9 cellular contexts compared by ENCODE assay signal in genomic region chr9:92481029-92481633, GRCh38. TPM values are rescaled to one million over a fixed set of nuclear protein-coding genes. Genes with fewer than 3 reads are reported as not detected.
DNase-seq lines count a peak whose midpoint lies in the region; ATAC-seq, FAIRE-seq and TF ChIP-seq lines count a peak whose summit lies in the region.
"Had no signal": no experiment of that assay in that cellular context is flagged by ENCODE, and none has a peak within 500 bp of the region (broad histone marks: within the 10 kb centered on the region; RNA-seq: fewer than 3 reads in every experiment).

No MANE protein-coding gene starts in this region.

- H3F3A ChIP-seq in PC-9 (ENCODE audit: insufficient read depth, low read depth), result no peaks in the 10 kb centered on the region

- intact Hi-C loops in PC-9 (cut with micrococcal nuclease; ENCODE audit: unreplicated experiment), result loop anchor here (2.0 kb wide), 1 partner anchor 26 kb away; no protein-coding TSS in a partner anchor

- H3K9me3 ChIP-seq in PC-9 (ENCODE audit: insufficient read depth, low read depth) (no peaks in the 10 kb centered on the region), gastroesophageal sphincter (no peaks in the 10 kb centered on the region)

- no peak for TF ChIP-seq EP300 in gastroesophageal sphincter (IDR thresholded peaks at IDR 0.05)

- H2AFZ ChIP-seq in PC-9, result peak overlapping the region; percentile 7; the same call in 1 of the 2 replicates

- CTCF ChIA-PET in PC-9 (lab: Charles Lee), result no interaction called here

- TF ChIP-seq CTCF in PC-9 (conservative IDR thresholded peaks at IDR 0.05), result no peak
- no peak for TF ChIP-seq CTCF in gastroesophageal sphincter (IDR thresholded peaks at IDR 0.05)

- 10 to 22% methylated on average over 2 of the region's 2 CpGs for WGBS in gastroesophageal sphincter (ENCODE audit: low coverage in 1 of 2), 2 donors

- no peak overlapping the region for H3K4me3 ChIP-seq in PC-9
- peak overlapping the region in 1 of 2 donors; percentile 4 for H3K4me3 ChIP-seq in gastroesophageal sphincter

- H3K36me3 Mint-ChIP-seq in stimulated activated naive B cell treated with anti-CD40 and anti-IgM and Interleukin-4, amounts not matched to agents 10 μg/mL and 1 μg/mL and 100 μg/mL, for 72 hours, result peaks cover 0 to 3% of the 10 kb centered on the region in 2 donors
- no peaks in the 10 kb centered on the region for H3K36me3 Mint-ChIP-seq in immature natural killer cell

- H3K36me3 ChIP-seq in PC-9 (ENCODE audit: low read depth) (no peaks in the 10 kb centered on the region), gastroesophageal sphincter (no peaks in the 10 kb centered on the region)

- H3K9me2 ChIP-seq in PC-9 (ENCODE audit: insufficient read depth), result no peaks in the 10 kb centered on the region

- peak in 1 of 2 experiments; percentile 71 for DNase-seq in PC-9
- DNase-seq in stimulated activated naive B cell treated with anti-CD40 and anti-IgM and Interleukin-4, amounts not matched to agents 10 μg/mL and 1 μg/mL and 100 μg/mL, for 72 hours, result no peak
- no peak for DNase-seq in RCC 7860 (ENCODE audit: low spot score)
- DNase-seq in NCI-H510A treated with DMSO at 0.1 percent for 48 hours (lab: John Stamatoyannopoulos, UW), result no peak
- no peak for DNase-seq in midbrain (lab: John Stamatoyannopoulos, UW)
- no peak for DNase-seq in immature natural killer cell
- DNase-seq: NCI-H2081 treated with DMSO at 0.1 percent for 48 hours had no signal

- ATAC-seq in GM21529 (IDR thresholded peaks at IDR 0.05; ENCODE audit: unreplicated experiment) (peak; percentile 69), gastroesophageal sphincter (no peak)
- ATAC-seq in stimulated activated naive B cell treated with anti-CD40 and anti-IgM and Interleukin-4, amounts not matched to agents 10 μg/mL and 1 μg/mL and 100 μg/mL, for 72 hours (replicated peaks), result peak; percentile 41 to 66

- no peaks in the 10 kb centered on the region for H3K27me3 Mint-ChIP-seq in stimulated activated naive B cell treated with anti-CD40 and anti-IgM and Interleukin-4, amounts not matched to agents 10 μg/mL and 1 μg/mL and 100 μg/mL, for 72 hours
- H3K27me3 Mint-ChIP-seq in immature natural killer cell (ENCODE audit: low read depth in 3 of 3), result peaks cover 0 to 2% (median 0%) of the 10 kb centered on the region in 3 donors

- H3K27ac ChIP-seq in PC-9 (peak overlapping the region; percentile 56), gastroesophageal sphincter (peak overlapping the region; percentile 73 to 78 (median 75))

- H3K4me3 Mint-ChIP-seq in stimulated activated naive B cell treated with anti-CD40 and anti-IgM and Interleukin-4, amounts not matched to agents 10 μg/mL and 1 μg/mL and 100 μg/mL, for 72 hours, result no peak overlapping the region
- H3K4me3 Mint-ChIP-seq in immature natural killer cell, result no peak overlapping the region

- no peaks in the 10 kb centered on the region for H3K27me3 ChIP-seq in PC-9 (ENCODE audit: insufficient read depth, low read depth)
- H3K27me3 ChIP-seq in gastroesophageal sphincter, result no peaks in the 10 kb centered on the region

- peak overlapping the region; percentile 57 for H3K27ac Mint-ChIP-seq in stimulated activated naive B cell treated with anti-CD40 and anti-IgM and Interleukin-4, amounts not matched to agents 10 μg/mL and 1 μg/mL and 100 μg/mL, for 72 hours
- H3K27ac Mint-ChIP-seq in immature natural killer cell, result no peak overlapping the region

- H4K20me1 ChIP-seq in PC-9 (ENCODE audit: insufficient read depth), result no peaks in the 10 kb centered on the region

- BruUV-seq in PC-9 (replicated peaks; lab: Mats Ljungman, UMichigan), result no TSS peak

- no peak for TF ChIP-seq POLR2A in gastroesophageal sphincter (IDR thresholded peaks at IDR 0.05)

- H3K4me2 ChIP-seq in PC-9, result peak overlapping the region; percentile 30

- no peaks in the 10 kb centered on the region for H3K9me3 Mint-ChIP-seq in stimulated activated naive B cell treated with anti-CD40 and anti-IgM and Interleukin-4, amounts not matched to agents 10 μg/mL and 1 μg/mL and 100 μg/mL, for 72 hours
- H3K9me3 Mint-ChIP-seq in immature natural killer cell, result no peaks in the 10 kb centered on the region

- POLR2A ChIA-PET in PC-9 (lab: Charles Lee; ENCODE audit: unreplicated experiment), result interaction anchor here (0.6 kb wide), 2 partner anchors 96 to 186 kb away, joined by 4 to 7 read pairs; no protein-coding TSS in a partner anchor

- H3K79me2 ChIP-seq in PC-9 (ENCODE audit: low read depth), result no peaks in the 10 kb centered on the region

- FAIRE-seq in RCC 7860 (lab: Jason Lieb, UNC), result no peak

- peaks cover 7 to 13% of the 10 kb centered on the region in 2 donors for H3K4me1 Mint-ChIP-seq in stimulated activated naive B cell treated with anti-CD40 and anti-IgM and Interleukin-4, amounts not matched to agents 10 μg/mL and 1 μg/mL and 100 μg/mL, for 72 hours
- no peaks in the 10 kb centered on the region for H3K4me1 Mint-ChIP-seq in immature natural killer cell

- H3K4me1 ChIP-seq in PC-9 (replicated peaks; ENCODE audit: insufficient read depth) (peaks cover 28% of the 10 kb centered on the region), gastroesophageal sphincter (peaks cover 5 to 63% (median 11%) of the 10 kb centered on the region in 3 donors)

RNA-seq across cellular contexts. Expression of gene ASPN, which starts 1.2 kb away (rescaled TPM):
- total RNA-seq in PC-9 (2021) (not detected in 2 replicates), gastroesophageal sphincter (10 to 100 TPM in 3 of 4 donors, 1 to 10 TPM in 1; 5.3 to 46.4 (median 27.3) TPM)
- not detected for polyA plus RNA-seq in immature natural killer cell

RNA-seq across cellular contexts. Expression of gene ECM2, which starts 54.7 kb away (rescaled TPM):
- total RNA-seq in PC-9 (2021) (1.9 and 3.1 TPM in 2 replicates), gastroesophageal sphincter (10 to 100 TPM in 3 of 4 donors, 1 to 10 TPM in 1; 8.2 to 20.1 (median 14.2) TPM)
- under 1 TPM in 1 of 3 donors, not detected in 2; 0.16 TPM for polyA plus RNA-seq in immature natural killer cell

RNA-seq across cellular contexts. Expression of gene OMD, which starts 56.9 kb away (rescaled TPM):
- total RNA-seq in PC-9 (2021) (not detected in 2 replicates), gastroesophageal sphincter (10 to 100 TPM; 11.4 to 45.2 (median 22.2) TPM)
- under 1 TPM in 1 of 3 donors, not detected in 2; 0.09 TPM for polyA plus RNA-seq in immature natural killer cell

Comparison
In these comparisons a context has a peak if more than half of its experiments do, and no peak if none do; other contexts are left out.
1. RNA of gene OMD, which starts 56.9 kb away (total RNA-seq): 11.4 to 45.2 TPM in gastroesophageal sphincter; not detected in PC-9; every median in the first group is over 10 times any median in the second.